38 cellular contexts compared by ENCODE assay signal in the genomic region with DNA sequence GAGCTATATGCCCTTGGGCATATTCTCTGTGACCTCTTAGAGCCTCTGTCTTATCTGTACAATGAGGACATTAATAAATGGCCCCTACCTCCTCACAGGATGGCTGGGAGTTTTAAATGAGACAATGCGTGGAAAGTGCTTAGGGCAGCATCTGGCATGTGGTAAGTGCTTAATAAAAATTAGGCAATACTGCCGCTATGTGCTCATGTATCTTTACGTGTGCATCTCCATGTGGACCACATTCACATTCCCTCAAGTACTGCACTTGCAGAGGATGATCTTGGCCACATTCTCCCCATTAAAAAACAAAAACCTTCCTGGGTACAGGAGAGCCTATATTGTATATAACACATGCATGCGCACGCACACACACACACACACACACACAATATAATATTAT. TPM values are rescaled to one million over a fixed set of nuclear protein-coding genes. Genes with fewer than 3 reads are reported as not detected.
"Had no signal": no experiment of that assay in that cellular context is flagged by ENCODE, and none has a peak within 500 bp of the region (broad histone marks: within the 10 kb centered on the region; RNA-seq: fewer than 3 reads in every experiment).

No MANE protein-coding gene starts in this region.

- H3K27ac ChIP-seq: adrenal gland, body of pancreas, brain microvascular endothelial cell, breast epithelium, VCaP had no signal

- H3K4me1 ChIP-seq: adrenal gland, body of pancreas, breast epithelium had no signal

- H3K4me3 Mint-ChIP-seq: activated B cell treated with CpG ODN at 0.5 μM for 24 hours; activated CD4-positive, alpha-beta memory T cell treated with anti-CD3 and anti-CD28 coated beads for 36 hours; activated CD4-positive, alpha-beta T cell treated with anti-CD3 and anti-CD28 coated beads, Interleukin-2, amount 10 ng/mL, durations not matched to agents 24 days and 14 days; activated CD8-positive, alpha-beta T cell treated with anti-CD3 and anti-CD28 coated beads for 36 hours; activated naive CD4-positive, alpha-beta T cell treated with anti-CD3 and anti-CD28 coated beads for 36 hours; activated naive CD8-positive, alpha-beta T cell treated with anti-CD3 and anti-CD28 coated beads for 36 hours; activated T-cell treated with anti-CD3 and anti-CD28 coated beads, Interleukin-2, amount 50 U/mL, for 4 hours; activated T-cell treated with anti-CD3 and anti-CD28 coated beads, Interleukin-2, amount 50 U/mL, for 72 hours; activated T-helper 1 cell treated with anti-CD3 and anti-CD28 coated beads, Interleukin-12 subunit alpha, Interleukin-12 subunit beta, Interleukin-2, Interleukin-4 antibody, amounts not matched to agents 30 ng/mL and 10 ng/mL and 1 ng/mL, durations not matched to agents 14 hours and 24 hours and 36 hours; activated T-helper 17 cell treated with anti-CD3 and anti-CD28 coated beads, Interleukin-2, amount 50 U/mL, for 72 hours; T-helper 1 cell treated with Interleukin-12 subunit alpha and Interleukin-12 subunit beta and Interleukin-4 antibody, amounts not matched to agents 30 μg/mL and 1 μg/mL, for 36 hours; T-helper 2 cell treated with Interferon-gamma antibody and Interleukin-4, amounts not matched to agents 5 μg/mL and 100 μg/mL, for 36 hours had no signal

- H3K9me3 ChIP-seq: adrenal gland, body of pancreas, breast epithelium had no signal

- H3K4me3 ChIP-seq: adrenal gland, body of pancreas, breast epithelium had no signal

- H3K4me1 Mint-ChIP-seq: activated B cell treated with CpG ODN at 0.5 μM for 24 hours; activated CD4-positive, alpha-beta T cell treated with anti-CD3 and anti-CD28 coated beads, Interleukin-2, amount 10 ng/mL, durations not matched to agents 24 days and 14 days; activated naive CD8-positive, alpha-beta T cell treated with anti-CD3 and anti-CD28 coated beads for 36 hours; activated T-helper 17 cell treated with anti-CD3 and anti-CD28 coated beads, Interleukin-2, amount 50 U/mL, for 72 hours had no signal

- H3K36me3 ChIP-seq: adrenal gland, brain microvascular endothelial cell, breast epithelium had no signal

- H3K9me3 Mint-ChIP-seq: activated B cell treated with CpG ODN at 0.5 μM for 24 hours; activated CD4-positive, alpha-beta memory T cell treated with anti-CD3 and anti-CD28 coated beads for 36 hours; activated CD4-positive, alpha-beta T cell treated with anti-CD3 and anti-CD28 coated beads, Interleukin-2, amount 10 ng/mL, durations not matched to agents 24 days and 14 days; activated CD8-positive, alpha-beta T cell treated with anti-CD3 and anti-CD28 coated beads for 36 hours; activated naive CD4-positive, alpha-beta T cell treated with anti-CD3 and anti-CD28 coated beads for 36 hours; activated naive CD4-positive, alpha-beta T cell treated with anti-CD3 and anti-CD28 coated beads, Interleukin-2, amount 50 U/mL, for 72 hours; activated naive CD8-positive, alpha-beta T cell treated with anti-CD3 and anti-CD28 coated beads for 36 hours; activated T-cell treated with anti-CD3 and anti-CD28 coated beads, Interleukin-2, amount 50 U/mL, for 4 hours; activated T-cell treated with anti-CD3 and anti-CD28 coated beads, Interleukin-2, amount 50 U/mL, for 72 hours; activated T-helper 1 cell treated with anti-CD3 and anti-CD28 coated beads, Interleukin-12 subunit alpha, Interleukin-12 subunit beta, Interleukin-2, Interleukin-4 antibody, amounts not matched to agents 30 ng/mL and 10 ng/mL and 1 ng/mL, durations not matched to agents 14 hours and 24 hours and 36 hours; activated T-helper 17 cell treated with anti-CD3 and anti-CD28 coated beads, Interleukin-2, amount 50 U/mL, for 72 hours; T-helper 1 cell treated with Interleukin-12 subunit alpha and Interleukin-12 subunit beta and Interleukin-4 antibody, amounts not matched to agents 30 μg/mL and 1 μg/mL, for 36 hours; T-helper 2 cell treated with Interferon-gamma antibody and Interleukin-4, amounts not matched to agents 5 μg/mL and 100 μg/mL, for 36 hours had no signal

- DNase-seq: activated B cell treated with CpG ODN at 0.5 μM for 24 hours; activated CD4-positive, alpha-beta memory T cell treated with anti-CD3 and anti-CD28 coated beads for 36 hours; activated CD4-positive, alpha-beta T cell treated with anti-CD3 and anti-CD28 coated beads for 4 hours; activated CD4-positive, alpha-beta T cell treated with anti-CD3 and anti-CD28 coated beads, Interleukin-2, amount 10 ng/mL, durations not matched to agents 24 days and 14 days; activated CD4-positive, alpha-beta T cell treated with anti-CD3 and anti-CD28 coated beads, Interleukin-2, amount 50 U/mL, for 1 hour; activated CD4-positive, alpha-beta T cell treated with anti-CD3 and anti-CD28 coated beads, Interleukin-2, amount 50 U/mL, for 4 hours; activated CD4-positive, CD25-positive, alpha-beta regulatory T cell treated with anti-CD3 and anti-CD28 coated beads, Interleukin-2, amount 50 U/mL, for 72 hours; activated CD8-positive, alpha-beta memory T cell treated with anti-CD3 and anti-CD28 coated beads, Interleukin-2, amount 50 U/mL, for 4 hours; activated CD8-positive, alpha-beta T cell treated with anti-CD3 and anti-CD28 coated beads for 36 hours; activated effector memory CD4-positive, alpha-beta T cell treated with anti-CD3 and anti-CD28 coated beads, Interleukin-2, amount 50 U/mL, for 16 hours; activated gamma-delta T cell treated with Interleukin-2 at 50 U/mL for 16 hours; activated naive CD4-positive, alpha-beta T cell; activated naive CD4-positive, alpha-beta T cell treated with anti-CD3 and anti-CD28 coated beads for 36 hours; activated naive CD4-positive, alpha-beta T cell treated with anti-CD3 and anti-CD28 coated beads, Interleukin-2, amount 50 U/mL, for 16 hours; activated naive CD8-positive, alpha-beta T cell treated with anti-CD3 and anti-CD28 coated beads for 36 hours; activated T-cell treated with anti-CD3 and anti-CD28 coated beads for 4 hours; activated T-cell treated with anti-CD3 and anti-CD28 coated beads, Interleukin-2, amount 50 U/mL, for 1 hour; activated T-cell treated with anti-CD3 and anti-CD28 coated beads, Interleukin-2, amount 50 U/mL, for 4 hours; activated T-cell treated with anti-CD3 and anti-CD28 coated beads, Interleukin-2, amount 50 U/mL, for 72 hours; adrenal gland; amniotic stem cell; aorta; body of pancreas; brain microvascular endothelial cell; central memory CD4-positive, alpha-beta T cell; T-helper 2 cell; T-helper 9 cell had no signal

- H3K27me3 ChIP-seq: adrenal gland, body of pancreas had no signal

- H3K36me3 Mint-ChIP-seq: activated CD4-positive, alpha-beta memory T cell treated with anti-CD3 and anti-CD28 coated beads for 36 hours; activated naive CD4-positive, alpha-beta T cell treated with anti-CD3 and anti-CD28 coated beads, Interleukin-2, amount 50 U/mL, for 72 hours; activated naive CD8-positive, alpha-beta T cell treated with anti-CD3 and anti-CD28 coated beads for 36 hours had no signal

- H3K27ac Mint-ChIP-seq: activated B cell treated with CpG ODN at 0.5 μM for 24 hours; activated CD4-positive, alpha-beta memory T cell treated with anti-CD3 and anti-CD28 coated beads for 36 hours; activated CD4-positive, alpha-beta T cell treated with anti-CD3 and anti-CD28 coated beads, Interleukin-2, amount 10 ng/mL, durations not matched to agents 24 days and 14 days; activated CD8-positive, alpha-beta T cell treated with anti-CD3 and anti-CD28 coated beads for 36 hours; activated naive CD4-positive, alpha-beta T cell treated with anti-CD3 and anti-CD28 coated beads for 36 hours; activated naive CD4-positive, alpha-beta T cell treated with anti-CD3 and anti-CD28 coated beads, Interleukin-2, amount 50 U/mL, for 72 hours; activated naive CD8-positive, alpha-beta T cell treated with anti-CD3 and anti-CD28 coated beads for 36 hours; activated T-cell treated with anti-CD3 and anti-CD28 coated beads, Interleukin-2, amount 50 U/mL, for 72 hours; activated T-helper 1 cell treated with anti-CD3 and anti-CD28 coated beads, Interleukin-12 subunit alpha, Interleukin-12 subunit beta, Interleukin-2, Interleukin-4 antibody, amounts not matched to agents 30 ng/mL and 10 ng/mL and 1 ng/mL, durations not matched to agents 14 hours and 24 hours and 36 hours; activated T-helper 17 cell treated with anti-CD3 and anti-CD28 coated beads, Interleukin-2, amount 50 U/mL, for 72 hours; T-helper 1 cell treated with Interleukin-12 subunit alpha and Interleukin-12 subunit beta and Interleukin-4 antibody, amounts not matched to agents 30 μg/mL and 1 μg/mL, for 36 hours; T-helper 2 cell treated with Interferon-gamma antibody and Interleukin-4, amounts not matched to agents 5 μg/mL and 100 μg/mL, for 36 hours had no signal

RNA-seq across cellular contexts. Expression of a gene that starts 19.1 kb away (rescaled TPM):
- total RNA-seq: activated B cell treated with CpG ODN at 0.5 μM for 24 hours; activated CD4-positive, alpha-beta memory T cell treated with anti-CD3 and anti-CD28 coated beads for 36 hours; activated CD4-positive, alpha-beta T cell treated with anti-CD3 and anti-CD28 coated beads, Interleukin-2, amount 10 ng/mL, durations not matched to agents 24 days and 14 days; activated CD8-positive, alpha-beta memory T cell treated with anti-CD3 and anti-CD28 coated beads for 36 hours; activated CD8-positive, alpha-beta T cell treated with anti-CD3 and anti-CD28 coated beads for 36 hours; activated naive CD4-positive, alpha-beta T cell treated with anti-CD3 and anti-CD28 coated beads for 36 hours; activated naive CD4-positive, alpha-beta T cell treated with anti-CD3 and anti-CD28 coated beads, Interleukin-2, amount 50 U/mL, for 72 hours; activated naive CD8-positive, alpha-beta T cell treated with anti-CD3 and anti-CD28 coated beads for 36 hours; activated T-cell treated with anti-CD3 and anti-CD28 coated beads, Interleukin-2, amount 50 U/mL, for 4 hours; activated T-cell treated with anti-CD3 and anti-CD28 coated beads, Interleukin-2, amount 50 U/mL, for 72 hours; activated T-helper 1 cell treated with anti-CD3 and anti-CD28 coated beads, Interleukin-12 subunit alpha, Interleukin-12 subunit beta, Interleukin-2, Interleukin-4 antibody, amounts not matched to agents 30 ng/mL and 10 ng/mL and 1 ng/mL, durations not matched to agents 14 hours and 24 hours and 36 hours; activated T-helper 17 cell treated with anti-CD3 and anti-CD28 coated beads, Interleukin-2, amount 50 U/mL, for 72 hours; adrenal gland; aorta; astrocyte; body of pancreas; breast epithelium; cardiac septum; cerebellum had no signal
- polyA plus RNA-seq: adrenal gland, aorta had no signal
